Comparison of ENCODE assay signal across 1 cellular context in genomic region chr1:167714851-167715652, GRCh38.
TF ChIP-seq lines count a peak whose summit lies in the region.

No MANE protein-coding gene starts in this region.

TF ChIP-seq in HepG2, 621 proteins besides CTCF, POLR2A, EP300 and RAD21 (continued from another document and continues in another):
- TF ChIP-seq HOMEZ (CRISPR knock-in tag; IDR thresholded peaks at IDR 0.05; ENCODE audit: low read depth) (peak; percentile 55; the same call in 1 of the 2 replicates), MED8 (CRISPR knock-in tag; IDR thresholded peaks at IDR 0.05; ENCODE audit: insufficient replicate concordance) (no peak), KAT7 (CRISPR knock-in tag; IDR thresholded peaks at IDR 0.05; ENCODE audit: borderline replicate concordance) (peak; percentile 87; the same call in 1 of the 2 replicates), AFF4 (CRISPR knock-in tag; IDR thresholded peaks at IDR 0.05) (no peak), MATR3 (CRISPR knock-in tag; IDR thresholded peaks at IDR 0.05) (no peak), ZNF790 (CRISPR knock-in tag; IDR thresholded peaks at IDR 0.05; ENCODE audit: borderline replicate concordance) (no peak), PRPF4 (IDR thresholded peaks at IDR 0.05; ENCODE audit: low read depth, low read length, poor library complexity, severe bottlenecking) (no peak), RXRB (CRISPR knock-in tag; IDR thresholded peaks at IDR 0.05; ENCODE audit: borderline replicate concordance) (peak; percentile 61; the same call in 1 of the 2 replicates), LBX2 (CRISPR knock-in tag; IDR thresholded peaks at IDR 0.05; ENCODE audit: borderline replicate concordance) (no peak), THAP7 (CRISPR knock-in tag; IDR thresholded peaks at IDR 0.05) (no peak; the same call in 1 of the 2 replicates), MZF1 (CRISPR knock-in tag; IDR thresholded peaks at IDR 0.05; ENCODE audit: borderline replicate concordance) (no peak), PAF1 (CRISPR knock-in tag; IDR thresholded peaks at IDR 0.05) (no peak), NFKBIZ (CRISPR knock-in tag; IDR thresholded peaks at IDR 0.05) (peak; percentile 77), MBNL3 (CRISPR knock-in tag; conservative IDR thresholded peaks at IDR 0.05) (no peak), ZNF414 (CRISPR knock-in tag; IDR thresholded peaks at IDR 0.05) (no peak), ZIK1 (CRISPR knock-in tag; IDR thresholded peaks at IDR 0.05; ENCODE audit: borderline replicate concordance, low read depth) (no peak), BCL6 (CRISPR knock-in tag; IDR thresholded peaks at IDR 0.05) (no peak), HOXA7 (CRISPR knock-in tag; IDR thresholded peaks at IDR 0.05) (no peak), ZNF713 (CRISPR knock-in tag; IDR thresholded peaks at IDR 0.05) (no peak), ZNF850 (CRISPR knock-in tag; conservative IDR thresholded peaks at IDR 0.05) (no peak), RFX3 (CRISPR knock-in tag; IDR thresholded peaks at IDR 0.05) (no peak), ZNF136 (CRISPR knock-in tag; IDR thresholded peaks at IDR 0.05; ENCODE audit: low read depth) (no peak), PHF8 (CRISPR knock-in tag; IDR thresholded peaks at IDR 0.05) (0 out of 2 replicates have a peak, but pooled peaks have one; percentile 40), MAFK (conservative IDR thresholded peaks at IDR 0.05 in 1 of 2, IDR thresholded peaks at IDR 0.05 in 1 of 2; ENCODE audit: low read length in 2 of 2) (no peak), MIXL1 (CRISPR knock-in tag; IDR thresholded peaks at IDR 0.05) (peak; percentile 84), ZNF678 (CRISPR knock-in tag; IDR thresholded peaks at IDR 0.05) (no peak), SALL1 (CRISPR knock-in tag; IDR thresholded peaks at IDR 0.05) (no peak), HIVEP1 (CRISPR knock-in tag; IDR thresholded peaks at IDR 0.05) (no peak), ZNF180 (CRISPR knock-in tag; IDR thresholded peaks at IDR 0.05; ENCODE audit: borderline replicate concordance, low read depth) (no peak), SSRP1 (CRISPR knock-in tag; IDR thresholded peaks at IDR 0.05) (peak; percentile 76; the same call in 1 of the 2 replicates), GTF2F1 (IDR thresholded peaks at IDR 0.05; ENCODE audit: low read length) (no peak), DR1 (CRISPR knock-in tag; IDR thresholded peaks at IDR 0.05) (no peak; the same call in 1 of the 2 replicates), SNRNP70 (IDR thresholded peaks at IDR 0.05; ENCODE audit: low read depth, low read length) (no peak), ZNF572 (CRISPR knock-in tag; IDR thresholded peaks at IDR 0.05) (no peak), ZNF205 (CRISPR knock-in tag; IDR thresholded peaks at IDR 0.05) (peak; percentile 74; the same call in 1 of the 2 replicates), NFYB (CRISPR knock-in tag; IDR thresholded peaks at IDR 0.05) (no peak), HOXD1 (CRISPR knock-in tag; IDR thresholded peaks at IDR 0.05) (no peak), ZNF841 (CRISPR knock-in tag; IDR thresholded peaks at IDR 0.05; ENCODE audit: borderline replicate concordance) (no peak), NCOR1 (IDR thresholded peaks at IDR 0.05; ENCODE audit: borderline replicate concordance, low read length) (no peak; the same call in 1 of the 2 replicates), XRCC5 (optimal IDR thresholded peaks at IDR 0.05; ENCODE audit: low read length) (peak; percentile 16), HNF1B (CRISPR knock-in tag; IDR thresholded peaks at IDR 0.05) (no peak), SMARCE1 (IDR thresholded peaks at IDR 0.05; ENCODE audit: borderline replicate concordance) (no peak), SMYD3 (CRISPR knock-in tag; IDR thresholded peaks at IDR 0.05) (no peak), PTBP1 (IDR thresholded peaks at IDR 0.05; ENCODE audit: low read depth, low read length, poor library complexity, severe bottlenecking) (no peak), TGIF2 (CRISPR knock-in tag; IDR thresholded peaks at IDR 0.05) (peak; percentile 73; the same call in 1 of the 2 replicates), ZNF224 (CRISPR knock-in tag; IDR thresholded peaks at IDR 0.05) (no peak), SAP130 (CRISPR knock-in tag; IDR thresholded peaks at IDR 0.05; ENCODE audit: low read depth) (peak; percentile 73)
- TF ChIP-seq, protein P1, sequence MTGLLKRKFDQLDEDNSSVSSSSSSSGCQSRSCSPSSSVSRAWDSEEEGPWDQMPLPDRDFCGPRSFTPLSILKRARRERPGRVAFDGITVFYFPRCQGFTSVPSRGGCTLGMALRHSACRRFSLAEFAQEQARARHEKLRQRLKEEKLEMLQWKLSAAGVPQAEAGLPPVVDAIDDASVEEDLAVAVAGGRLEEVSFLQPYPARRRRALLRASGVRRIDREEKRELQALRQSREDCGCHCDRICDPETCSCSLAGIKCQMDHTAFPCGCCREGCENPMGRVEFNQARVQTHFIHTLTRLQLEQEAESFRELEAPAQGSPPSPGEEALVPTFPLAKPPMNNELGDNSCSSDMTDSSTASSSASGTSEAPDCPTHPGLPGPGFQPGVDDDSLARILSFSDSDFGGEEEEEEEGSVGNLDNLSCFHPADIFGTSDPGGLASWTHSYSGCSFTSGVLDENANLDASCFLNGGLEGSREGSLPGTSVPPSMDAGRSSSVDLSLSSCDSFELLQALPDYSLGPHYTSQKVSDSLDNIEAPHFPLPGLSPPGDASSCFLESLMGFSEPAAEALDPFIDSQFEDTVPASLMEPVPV (CRISPR knock-in tag; IDR thresholded peaks at IDR 0.05): no peak
- TF ChIP-seq, protein P2, sequence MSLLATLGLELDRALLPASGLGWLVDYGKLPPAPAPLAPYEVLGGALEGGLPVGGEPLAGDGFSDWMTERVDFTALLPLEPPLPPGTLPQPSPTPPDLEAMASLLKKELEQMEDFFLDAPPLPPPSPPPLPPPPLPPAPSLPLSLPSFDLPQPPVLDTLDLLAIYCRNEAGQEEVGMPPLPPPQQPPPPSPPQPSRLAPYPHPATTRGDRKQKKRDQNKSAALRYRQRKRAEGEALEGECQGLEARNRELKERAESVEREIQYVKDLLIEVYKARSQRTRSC (CRISPR knock-in tag; IDR thresholded peaks at IDR 0.05; ENCODE audit: low read depth): no peak
- TF ChIP-seq, protein P3, sequence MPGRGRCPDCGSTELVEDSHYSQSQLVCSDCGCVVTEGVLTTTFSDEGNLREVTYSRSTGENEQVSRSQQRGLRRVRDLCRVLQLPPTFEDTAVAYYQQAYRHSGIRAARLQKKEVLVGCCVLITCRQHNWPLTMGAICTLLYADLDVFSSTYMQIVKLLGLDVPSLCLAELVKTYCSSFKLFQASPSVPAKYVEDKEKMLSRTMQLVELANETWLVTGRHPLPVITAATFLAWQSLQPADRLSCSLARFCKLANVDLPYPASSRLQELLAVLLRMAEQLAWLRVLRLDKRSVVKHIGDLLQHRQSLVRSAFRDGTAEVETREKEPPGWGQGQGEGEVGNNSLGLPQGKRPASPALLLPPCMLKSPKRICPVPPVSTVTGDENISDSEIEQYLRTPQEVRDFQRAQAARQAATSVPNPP (CRISPR knock-in tag; IDR thresholded peaks at IDR 0.05): no peak
- TF ChIP-seq, protein P4, sequence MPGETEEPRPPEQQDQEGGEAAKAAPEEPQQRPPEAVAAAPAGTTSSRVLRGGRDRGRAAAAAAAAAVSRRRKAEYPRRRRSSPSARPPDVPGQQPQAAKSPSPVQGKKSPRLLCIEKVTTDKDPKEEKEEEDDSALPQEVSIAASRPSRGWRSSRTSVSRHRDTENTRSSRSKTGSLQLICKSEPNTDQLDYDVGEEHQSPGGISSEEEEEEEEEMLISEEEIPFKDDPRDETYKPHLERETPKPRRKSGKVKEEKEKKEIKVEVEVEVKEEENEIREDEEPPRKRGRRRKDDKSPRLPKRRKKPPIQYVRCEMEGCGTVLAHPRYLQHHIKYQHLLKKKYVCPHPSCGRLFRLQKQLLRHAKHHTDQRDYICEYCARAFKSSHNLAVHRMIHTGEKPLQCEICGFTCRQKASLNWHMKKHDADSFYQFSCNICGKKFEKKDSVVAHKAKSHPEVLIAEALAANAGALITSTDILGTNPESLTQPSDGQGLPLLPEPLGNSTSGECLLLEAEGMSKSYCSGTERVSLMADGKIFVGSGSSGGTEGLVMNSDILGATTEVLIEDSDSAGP (CRISPR knock-in tag; IDR thresholded peaks at IDR 0.05; ENCODE audit: borderline replicate concordance): peak; percentile 13
- TF ChIP-seq, protein P5, sequence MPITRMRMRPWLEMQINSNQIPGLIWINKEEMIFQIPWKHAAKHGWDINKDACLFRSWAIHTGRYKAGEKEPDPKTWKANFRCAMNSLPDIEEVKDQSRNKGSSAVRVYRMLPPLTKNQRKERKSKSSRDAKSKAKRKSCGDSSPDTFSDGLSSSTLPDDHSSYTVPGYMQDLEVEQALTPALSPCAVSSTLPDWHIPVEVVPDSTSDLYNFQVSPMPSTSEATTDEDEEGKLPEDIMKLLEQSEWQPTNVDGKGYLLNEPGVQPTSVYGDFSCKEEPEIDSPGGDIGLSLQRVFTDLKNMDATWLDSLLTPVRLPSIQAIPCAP (CRISPR knock-in tag; IDR thresholded peaks at IDR 0.05; ENCODE audit: low read depth): no peak
- TF ChIP-seq, protein P6, sequence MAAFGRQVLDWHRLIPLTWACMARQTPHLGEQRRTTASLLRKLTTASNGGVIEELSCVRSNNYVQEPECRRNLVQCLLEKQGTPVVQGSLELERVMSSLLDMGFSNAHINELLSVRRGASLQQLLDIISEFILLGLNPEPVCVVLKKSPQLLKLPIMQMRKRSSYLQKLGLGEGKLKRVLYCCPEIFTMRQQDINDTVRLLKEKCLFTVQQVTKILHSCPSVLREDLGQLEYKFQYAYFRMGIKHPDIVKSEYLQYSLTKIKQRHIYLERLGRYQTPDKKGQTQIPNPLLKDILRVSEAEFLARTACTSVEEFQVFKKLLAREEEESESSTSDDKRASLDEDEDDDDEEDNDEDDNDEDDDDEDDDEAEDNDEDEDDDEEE (CRISPR knock-in tag; IDR thresholded peaks at IDR 0.05): no peak
- TF ChIP-seq, protein P7, sequence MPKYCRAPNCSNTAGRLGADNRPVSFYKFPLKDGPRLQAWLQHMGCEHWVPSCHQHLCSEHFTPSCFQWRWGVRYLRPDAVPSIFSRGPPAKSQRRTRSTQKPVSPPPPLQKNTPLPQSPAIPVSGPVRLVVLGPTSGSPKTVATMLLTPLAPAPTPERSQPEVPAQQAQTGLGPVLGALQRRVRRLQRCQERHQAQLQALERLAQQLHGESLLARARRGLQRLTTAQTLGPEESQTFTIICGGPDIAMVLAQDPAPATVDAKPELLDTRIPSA (CRISPR knock-in tag; IDR thresholded peaks at IDR 0.05; ENCODE audit: borderline replicate concordance): no peak
